12 cellular contexts compared by ENCODE assay signal in the genomic region with DNA sequence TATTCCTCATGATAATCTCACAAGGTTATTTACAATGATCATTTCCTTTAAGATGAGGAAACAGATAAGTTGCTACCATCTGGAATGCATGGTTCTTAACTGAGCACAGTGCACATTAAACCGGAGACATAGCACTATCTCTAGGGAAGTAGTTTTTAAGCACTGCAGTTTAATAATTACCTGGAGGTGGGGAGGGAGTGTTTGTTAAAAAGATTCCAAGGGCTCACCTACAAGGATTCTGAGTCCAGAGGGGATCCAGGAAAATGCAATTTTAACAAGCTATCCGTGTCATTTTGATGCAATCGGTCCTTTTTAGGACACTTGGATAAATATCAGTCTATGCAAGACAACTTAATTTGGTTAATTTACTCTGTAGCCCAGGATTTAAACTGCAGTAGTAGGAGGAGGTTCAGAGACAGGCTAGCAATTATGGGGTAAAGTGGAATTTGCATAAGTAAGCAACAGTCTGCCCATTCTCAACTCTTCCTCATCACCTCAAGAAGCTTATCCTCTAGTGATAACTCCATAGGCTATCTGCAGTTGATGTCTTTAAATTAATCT.
"Had no signal": no experiment of that assay in that cellular context is flagged by ENCODE, and none has a peak within 500 bp of the region (broad histone marks: within the 10 kb centered on the region; RNA-seq: fewer than 3 reads in every experiment).

No MANE protein-coding gene starts in this region.

- H3K4me3 Mint-ChIP-seq: activated T-cell treated with anti-CD3 and anti-CD28 coated beads, Interleukin-2, amount 50 U/mL, for 4 hours; natural killer cell treated with Interleukin-12 subunit alpha and Interleukin-12 subunit beta and Interleukin-15 and Interleukin-18, amount 100 ng/mL, for 72 hours had no signal

- ATAC-seq: activated naive CD4-positive, alpha-beta T cell treated with anti-CD3 and anti-CD28 coated beads, Interleukin-2, amount 50 U/mL, for 72 hours; activated T-cell treated with anti-CD3 and anti-CD28 coated beads, Interleukin-2, amount 50 U/mL, for 4 hours; body of pancreas; left colon; natural killer cell treated with Interleukin-12 subunit alpha and Interleukin-12 subunit beta and Interleukin-15 and Interleukin-18, amount 100 ng/mL, for 72 hours had no signal

- H3K9me3 Mint-ChIP-seq: activated naive CD4-positive, alpha-beta T cell treated with anti-CD3 and anti-CD28 coated beads, Interleukin-2, amount 50 U/mL, for 72 hours; activated T-cell treated with anti-CD3 and anti-CD28 coated beads, Interleukin-2, amount 50 U/mL, for 4 hours; natural killer cell treated with Interleukin-12 subunit alpha and Interleukin-12 subunit beta and Interleukin-15 and Interleukin-18, amount 100 ng/mL, for 72 hours had no signal

- H3K36me3 ChIP-seq: uterus had no signal

- H3K36me3 Mint-ChIP-seq: activated naive CD4-positive, alpha-beta T cell treated with anti-CD3 and anti-CD28 coated beads, Interleukin-2, amount 50 U/mL, for 72 hours; natural killer cell treated with Interleukin-12 subunit alpha and Interleukin-12 subunit beta and Interleukin-15 and Interleukin-18, amount 100 ng/mL, for 72 hours had no signal

- H3K4me3 ChIP-seq: body of pancreas, smooth muscle cell, uterus had no signal

- H3K4me1 ChIP-seq: uterus had no signal

- H3K27me3 ChIP-seq: body of pancreas, uterus had no signal

- H3K27ac ChIP-seq: body of pancreas, uterus had no signal

- H3K9me3 ChIP-seq: body of pancreas, uterus had no signal

- DNase-seq: activated CD4-positive, alpha-beta T cell treated with anti-CD3 and anti-CD28 coated beads for 1 hour; activated CD4-positive, alpha-beta T cell treated with anti-CD3 and anti-CD28 coated beads, Interleukin-2, amount 50 U/mL, for 48 hours; activated effector memory CD4-positive, alpha-beta T cell treated with anti-CD3 and anti-CD28 coated beads, Interleukin-2, amount 50 U/mL, for 16 hours; activated T-cell treated with anti-CD3 and anti-CD28 coated beads, Interleukin-2, amount 50 U/mL, for 4 hours; amniotic stem cell; body of pancreas; dermis blood vessel endothelial cell; left colon; uterus had no signal

- H3K27ac Mint-ChIP-seq: activated naive CD4-positive, alpha-beta T cell treated with anti-CD3 and anti-CD28 coated beads, Interleukin-2, amount 50 U/mL, for 72 hours; natural killer cell treated with Interleukin-12 subunit alpha and Interleukin-12 subunit beta and Interleukin-15 and Interleukin-18, amount 100 ng/mL, for 72 hours had no signal
